In genomic region chr10:96470108-96470743, GRCh38 we compare ENCODE assay signal across 8 cellular contexts. TPM values are rescaled to one million over a fixed set of nuclear protein-coding genes. Genes with fewer than 3 reads are reported as not detected.
A peak's percentile ranks its signal among the peaks of the same experiment; 100 is the strongest.
DNase-seq lines count a peak whose midpoint lies in the region; ATAC-seq, FAIRE-seq and TF ChIP-seq lines count a peak whose summit lies in the region.

No MANE protein-coding gene starts in this region.

- no peak overlapping the region for H3K4me2 ChIP-seq in OCI-LY7 (ENCODE audit: low read length)
- no peak overlapping the region for H3K4me2 ChIP-seq in K562 (ENCODE audit: insufficient read depth, low read length)

- H3K9me3 ChIP-seq in CD4-positive, alpha-beta T cell (ENCODE audit: control insufficient read depth, low read length) = no peaks in the 10 kb centered on the region
- H3K9me3 ChIP-seq in OCI-LY7 (ENCODE audit: low read length) = no peaks in the 10 kb centered on the region
- H3K9me3 ChIP-seq in K562 (replicated peaks; ENCODE audit: control insufficient read depth, insufficient read depth, low read depth, low read length) = no peaks in the 10 kb centered on the region

- H3K27me3 Mint-ChIP-seq in CD4-positive, alpha-beta T cell = peaks cover 27% of the 10 kb centered on the region

- H3K27me3 ChIP-seq in CD4-positive, alpha-beta T cell (ENCODE audit: control insufficient read depth, insufficient read depth, low read length) = peaks cover 5% of the 10 kb centered on the region
- H3K27me3 ChIP-seq in K562 (ENCODE audit: control insufficient read depth in 2 of 2, insufficient read depth in 2 of 2, low read length in 2 of 2) = peaks cover 0 to 21% of the 10 kb centered on the region in 2 experiments; a peak in 2 of 5 replicates

- H3K9me1 ChIP-seq in K562 (ENCODE audit: control insufficient read depth, insufficient read depth, low read length) = no peaks in the 10 kb centered on the region

- no peak for DNase-seq in CD4-positive, alpha-beta T cell
- peak; percentile 71 for DNase-seq in GM20000 (ENCODE audit: low spot score)
- peak; percentile 63 for DNase-seq in OCI-LY7 (ENCODE audit: low spot score)
- DNase-seq in K562 (ENCODE audit: extremely low read depth in 1 of 4, low spot score in 3 of 4) = peak; percentile 23 to 47 (median 38)
- DNase-seq in iris pigment epithelial cell (ENCODE audit: low read depth) = peak; percentile 57
- peak; percentile 49 for DNase-seq in stimulated activated CD8-positive, alpha-beta memory T cell treated with anti-CD3 and anti-CD28 coated beads, Interleukin-4, amount 100 ng/mL, for 48 hours
- DNase-seq in NCI-H2196 (lab: John Stamatoyannopoulos, UW; ENCODE audit: unreplicated experiment) = no peak
- no peak for DNase-seq in NCI-H1048 (lab: John Stamatoyannopoulos, UW)

- no peaks in the 10 kb centered on the region for H3K36me3 ChIP-seq in OCI-LY7 (ENCODE audit: insufficient read depth, low read length)
- H3K36me3 ChIP-seq in K562 (ENCODE audit: control insufficient read depth, insufficient read depth, low read length) = no peaks in the 10 kb centered on the region

- no peaks in the 10 kb centered on the region for H3K4me1 Mint-ChIP-seq in CD4-positive, alpha-beta T cell (ENCODE audit: low read depth)

- no TSS peak for BruUV-seq in OCI-LY7 (replicated peaks; lab: Mats Ljungman, UMichigan)
- BruUV-seq in K562 (replicated peaks; lab: Mats Ljungman, UMichigan) = no TSS peak

- no peak overlapping the region for H3K27ac Mint-ChIP-seq in CD4-positive, alpha-beta T cell

- ATAC-seq in CD4-positive, alpha-beta T cell (ENCODE audit: poor library complexity) = no peak
- peak; percentile 87 for ATAC-seq in K562

- TF ChIP-seq RAD21 in K562 (CRISPR knock-in tag; conservative IDR thresholded peaks at IDR 0.05 in 1 of 2, IDR thresholded peaks at IDR 0.05 in 1 of 2) = peak in 1 of 2 experiments; percentile 44; a peak in 2 of 4 replicates

- H3K27ac ChIP-seq in CD4-positive, alpha-beta T cell (ENCODE audit: low read depth, low read length) = no peak overlapping the region
- H3K27ac ChIP-seq in OCI-LY7 (ENCODE audit: low read depth, low read length, poor library complexity, severe bottlenecking) = no peak overlapping the region
- H3K27ac ChIP-seq in K562 (ENCODE audit: extremely low read depth, low read depth, low read length) = no peak overlapping the region

- H3K36me3 Mint-ChIP-seq in CD4-positive, alpha-beta T cell (ENCODE audit: low read depth) = no peaks in the 10 kb centered on the region

- POLR2A ChIA-PET in CD4-positive, alpha-beta T cell (lab: Charles Lee) = no interaction called here
- POLR2A ChIA-PET in OCI-LY7 (lab: Charles Lee) = no interaction called here
- POLR2A ChIA-PET in K562 (lab: Yijun Ruan, JAX) = interaction anchor here (0.5 kb wide), 1 partner anchor 40 kb away, joined by 3 read pairs; no protein-coding TSS in a partner anchor

- no peak overlapping the region for H3K4me3 ChIP-seq in OCI-LY7 (ENCODE audit: low read depth, low read length, poor library complexity, severe bottlenecking)
- no peak overlapping the region for H3K4me3 ChIP-seq in K562

- H3K4me3 Mint-ChIP-seq in CD4-positive, alpha-beta T cell = no peak overlapping the region

- TF ChIP-seq EP300 in K562 (IDR thresholded peaks at IDR 0.05; ENCODE audit: low read length) = no peak

- FAIRE-seq in K562 (lab: Jason Lieb, UNC) = peak; percentile 52

- H4K20me1 ChIP-seq in OCI-LY7 (ENCODE audit: insufficient read depth, low read length) = no peaks in the 10 kb centered on the region
- no peaks in the 10 kb centered on the region; the same call in 1 of the 2 replicates for H4K20me1 ChIP-seq in K562 (replicated peaks; ENCODE audit: control insufficient read depth, insufficient read depth, low read length)

- WGBS in K562 (ENCODE audit: insufficient coverage, low coverage, missing lambda C conversion rate) = 0% methylated on average over 4 of the region's 4 CpGs

- H3K79me2 ChIP-seq in OCI-LY7 (ENCODE audit: insufficient read depth, low read depth, low read length) = no peaks in the 10 kb centered on the region
- H3K79me2 ChIP-seq in K562 (ENCODE audit: control insufficient read depth, insufficient read depth, low read length) = no peaks in the 10 kb centered on the region

- intact Hi-C loops in CD4-positive, alpha-beta T cell (cut with DNase I, micrococcal nuclease) = no loop called here
- intact Hi-C loops in OCI-LY7 (cut with micrococcal nuclease; ENCODE audit: unreplicated experiment) (no loop called here), K562 (cut with micrococcal nuclease) (no loop called here)

- H3K9me2 ChIP-seq in OCI-LY7 (ENCODE audit: insufficient read depth, low read length) = no peaks in the 10 kb centered on the region

- no peaks in the 10 kb centered on the region for H3K4me1 ChIP-seq in OCI-LY7 (ENCODE audit: insufficient read depth, low read length, poor library complexity, severe bottlenecking)
- H3K4me1 ChIP-seq in K562 (replicated peaks in 1 of 2; ENCODE audit: control insufficient read depth in 2 of 2, insufficient read depth in 2 of 2, low read length in 2 of 2) = no peaks in the 10 kb centered on the region

- in situ Hi-C loops in K562 (cut with MboI) = no loop called here

- no peaks in the 10 kb centered on the region for H3K9me3 Mint-ChIP-seq in CD4-positive, alpha-beta T cell

- TF ChIP-seq CTCF in CD4-positive, alpha-beta T cell (IDR thresholded peaks at IDR 0.05) = peak; percentile 15
- TF ChIP-seq CTCF in GM20000 (IDR thresholded peaks at IDR 0.05; ENCODE audit: extremely low read depth, missing control alignments) (peak; percentile 51), OCI-LY7 (conservative IDR thresholded peaks at IDR 0.05; ENCODE audit: low read length) (peak; percentile 81), K562 (IDR thresholded peaks at IDR 0.05 in 2 of 3, conservative IDR thresholded peaks at IDR 0.05 in 1 of 3; ENCODE audit: insufficient read depth in 2 of 3, low read depth in 1 of 3, low read length in 3 of 3) (peak; percentile 63 to 72 (median 63))

- TF ChIP-seq POLR2A in K562 (conservative IDR thresholded peaks at IDR 0.05) = no peak

- CTCF ChIA-PET in CD4-positive, alpha-beta T cell (lab: Charles Lee) = no interaction called here
- CTCF ChIA-PET in OCI-LY7 (lab: Charles Lee; ENCODE audit: unreplicated experiment) = no interaction called here
- CTCF ChIA-PET in K562 (lab: Yijun Ruan, JAX; ENCODE audit: low intra/inter-chr PET ratio) = no interaction called here

- no peak overlapping the region for H3K9ac ChIP-seq in K562 (ENCODE audit: insufficient read depth in 1 of 2, low read depth in 2 of 2, low read length in 2 of 2)

- H2AFZ ChIP-seq in OCI-LY7 (ENCODE audit: low read length) (no peak overlapping the region), K562 (ENCODE audit: low read depth, low read length) (no peak overlapping the region)

TF ChIP-seq in K562, 482 proteins besides CTCF, POLR2A, EP300 and RAD21 (continues in another document):
- TF ChIP-seq DLX4 (CRISPR knock-in tag; IDR thresholded peaks at IDR 0.05) = no peak
- no peak for TF ChIP-seq HBP1 (CRISPR knock-in tag; IDR thresholded peaks at IDR 0.05)
- no peak for TF ChIP-seq TSC22D4 (tag; IDR thresholded peaks at IDR 0.05)
- TF ChIP-seq KLF16 (IDR thresholded peaks at IDR 0.05) = no peak
- TF ChIP-seq U2AF2 (optimal IDR thresholded peaks at IDR 0.05; ENCODE audit: low read depth, low read length) = no peak

RNA-seq across cellular contexts. Expression of gene TLL2, which starts 43.5 kb away (rescaled TPM):
- total RNA-seq in CD4-positive, alpha-beta T cell = not detected
- 0.18 and 1.1 TPM in 2 replicates for total RNA-seq in OCI-LY7 (2014; rRNA removed; shearing (Covaris generic))
- total RNA-seq in OCI-LY7 (2022) (0.87 and 0.97 TPM in 2 replicates), K562 (2014; rRNA removed) (not detected in 2 replicates), K562 (2014; rRNA removed; fragmentation: Illumina TruSeq; extraction: Trizol) (not detected in 2 replicates), K562 (2015; rRNA removed; fragmentation: Illumina TruSeq; extraction: Trizol) (not detected in 2 replicates), K562 (2021) (0.09 TPM in 1 of 2 replicates, not detected in the other)
- total RNA-seq in K562 (2011; cell fraction: chromatin; rRNA removed; ENCODE audit: low replicate concordance) = not detected in 2 replicates
- not detected in 2 replicates for total RNA-seq in K562 (2011; cell fraction: nucleolus; rRNA removed)
- not detected in 2 replicates for total RNA-seq in K562 (2011; cell fraction: nucleoplasm; rRNA removed)
- polyA plus RNA-seq in K562 (2011; rRNA removed) (not detected in 2 replicates), K562 (2014; fragmentation: Illumina TruSeq; extraction: Trizol) (not detected in 2 replicates), K562 (2014; fragmentation: Nextera tagmentation; extraction: Ambion mirVana) (not detected), K562 (2014; rRNA removed) (not detected in 2 replicates)
- 0.01 and 0.06 TPM in 2 replicates for polyA plus RNA-seq in K562 (2011; cell fraction: cytosol; rRNA removed)
- 0.03 TPM in 1 of 2 replicates, not detected in the other for polyA plus RNA-seq in K562 (2011; cell fraction: nucleus; rRNA removed)
- not detected in 2 replicates for polyA plus RNA-seq in K562 (2012)
- 0.18 TPM in 1 of 2 replicates, not detected in the other for polyA minus RNA-seq in K562 (2011; rRNA and poly(A)+ RNA removed)
- not detected in 2 replicates for polyA minus RNA-seq in K562 (2011; cell fraction: cytosol; rRNA and poly(A)+ RNA removed)
- polyA minus RNA-seq in K562 (2011; cell fraction: nucleus; rRNA and poly(A)+ RNA removed) = not detected in 2 replicates

Comparison
In these comparisons a context has a peak if more than half of its experiments do, and no peak if none do; other contexts are left out.
1. DNase-seq: peak in GM20000 (single experiment), OCI-LY7 (single experiment), K562 (4 of 4), iris pigment epithelial cell (single experiment) and stimulated activated CD8-positive, alpha-beta memory T cell treated with anti-CD3 and anti-CD28 coated beads, Interleukin-4, amount 100 ng/mL, for 48 hours (single experiment); none in CD4-positive, alpha-beta T cell (0 of 10), NCI-H2196 (single experiment) and NCI-H1048 (single experiment).
2. CTCF ChIP-seq: peak in every context shown above with its lines; median percentile 81 in OCI-LY7; 63 in K562; 51 in GM20000; 15 in CD4-positive, alpha-beta T cell.